ENCODE assay signal across 37 cellular contexts in the genomic region with DNA sequence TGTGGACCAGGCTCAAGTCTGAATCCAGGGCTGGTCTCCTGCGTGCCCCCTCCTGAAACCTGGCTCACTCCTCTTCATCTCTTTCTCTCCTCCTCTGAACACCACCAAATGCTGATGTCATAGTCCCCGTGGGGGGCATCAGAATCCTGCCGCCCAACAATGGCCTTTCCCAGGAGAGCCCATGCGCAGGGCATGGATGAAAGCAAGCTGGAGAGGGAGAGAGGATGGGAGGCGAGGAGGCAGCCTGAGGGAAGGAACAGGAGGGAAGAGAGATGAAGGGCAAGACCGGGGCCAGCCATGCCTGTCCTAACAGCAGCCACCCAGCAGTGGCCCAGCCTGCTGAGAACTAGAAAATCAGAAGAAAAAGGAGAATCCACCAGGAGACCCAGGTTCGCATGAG. TPM values are rescaled to one million over a fixed set of nuclear protein-coding genes. Genes with fewer than 3 reads are reported as not detected.
"Had no signal": no experiment of that assay in that cellular context is flagged by ENCODE, and none has a peak within 500 bp of the region (broad histone marks: within the 10 kb centered on the region; RNA-seq: fewer than 3 reads in every experiment).

No MANE protein-coding gene starts in this region.

- H3K27ac ChIP-seq: adrenal gland, body of pancreas, colonic mucosa, epithelial cell of prostate, esophagus squamous epithelium, gastroesophageal sphincter, heart right ventricle had no signal

- H3K4me3 Mint-ChIP-seq: activated CD4-positive, alpha-beta memory T cell treated with anti-CD3 and anti-CD28 coated beads for 36 hours; activated CD4-positive, alpha-beta T cell treated with anti-CD3 and anti-CD28 coated beads for 36 hours; activated CD4-positive, alpha-beta T cell treated with anti-CD3 and anti-CD28 coated beads, Interleukin-2, amount 10 ng/mL, durations not matched to agents 24 days and 14 days; activated CD8-positive, alpha-beta memory T cell treated with anti-CD3 and anti-CD28 coated beads, Interleukin-2, amount 10 ng/mL, durations not matched to agents 7 days and 5 days; activated CD8-positive, alpha-beta T cell treated with anti-CD3 and anti-CD28 coated beads, Interleukin-2, amount 10 ng/mL, durations not matched to agents 7 days and 5 days; activated naive CD4-positive, alpha-beta T cell treated with anti-CD3 and anti-CD28 coated beads for 36 hours; activated naive CD4-positive, alpha-beta T cell treated with anti-CD3 and anti-CD28 coated beads, Interleukin-2, amount 50 U/mL, for 24 hours; activated naive CD8-positive, alpha-beta T cell treated with anti-CD3 and anti-CD28 coated beads for 36 hours; activated naive CD8-positive, alpha-beta T cell treated with anti-CD3 and anti-CD28 coated beads, Interleukin-2, amount 50 U/mL, for 24 hours; activated T-helper 1 cell treated with anti-CD3 and anti-CD28 coated beads, Interleukin-12 subunit alpha, Interleukin-12 subunit beta, Interleukin-2, Interleukin-4 antibody, amounts not matched to agents 30 ng/mL and 10 ng/mL and 1 ng/mL, durations not matched to agents 14 hours and 24 hours and 36 hours had no signal

- H3K36me3 Mint-ChIP-seq: activated CD4-positive, alpha-beta memory T cell treated with anti-CD3 and anti-CD28 coated beads for 36 hours; activated CD8-positive, alpha-beta memory T cell treated with anti-CD3 and anti-CD28 coated beads, Interleukin-2, amount 10 ng/mL, durations not matched to agents 7 days and 5 days; activated naive CD4-positive, alpha-beta T cell treated with anti-CD3 and anti-CD28 coated beads, Interleukin-2, amount 50 U/mL, for 24 hours; activated naive CD8-positive, alpha-beta T cell treated with anti-CD3 and anti-CD28 coated beads for 36 hours had no signal

- DNase-seq: activated CD4-positive, alpha-beta memory T cell treated with anti-CD3 and anti-CD28 coated beads for 36 hours; activated CD4-positive, alpha-beta T cell treated with anti-CD3 and anti-CD28 coated beads for 36 hours; activated CD4-positive, alpha-beta T cell treated with anti-CD3 and anti-CD28 coated beads, Interleukin-2, amount 10 ng/mL, durations not matched to agents 24 days and 14 days; activated CD4-positive, CD25-positive, alpha-beta regulatory T cell; activated CD4-positive, CD25-positive, alpha-beta regulatory T cell treated with anti-CD3 and anti-CD28 coated beads, Interleukin-2, amount 50 U/mL, for 72 hours; activated CD8-positive, alpha-beta memory T cell treated with anti-CD3 and anti-CD28 coated beads, Interleukin-2, amount 10 ng/mL, durations not matched to agents 7 days and 5 days; activated CD8-positive, alpha-beta memory T cell treated with anti-CD3 and anti-CD28 coated beads, Interleukin-2, amount 50 U/mL, for 4 hours; activated CD8-positive, alpha-beta T cell treated with anti-CD3 and anti-CD28 coated beads, Interleukin-2, amount 10 ng/mL, durations not matched to agents 7 days and 5 days; activated effector memory CD4-positive, alpha-beta T cell treated with anti-CD3 and anti-CD28 coated beads, Interleukin-2, amount 50 U/mL, for 16 hours; activated naive CD4-positive, alpha-beta T cell treated with anti-CD3 and anti-CD28 coated beads for 36 hours; activated naive CD8-positive, alpha-beta T cell treated with anti-CD3 and anti-CD28 coated beads for 36 hours; activated naive CD8-positive, alpha-beta T cell treated with anti-CD3 and anti-CD28 coated beads, Interleukin-2, amount 50 U/mL, for 24 hours; activated T-cell treated with anti-CD3 and anti-CD28 coated beads, Interleukin-2, amount 50 U/mL, for 1 hour; activated T-cell treated with anti-CD3 and anti-CD28 coated beads, Interleukin-2, amount 50 U/mL, for 48 hours; amygdala; aorta; body of pancreas; central memory CD4-positive, alpha-beta T cell; cerebellar nuclear complex; colonic mucosa; effector CD8-positive, alpha-beta T cell; esophagus squamous epithelium; foreskin melanocyte; heart right ventricle; T-helper 2 cell had no signal

- H3K9me3 Mint-ChIP-seq: activated CD4-positive, alpha-beta memory T cell treated with anti-CD3 and anti-CD28 coated beads for 36 hours; activated CD4-positive, alpha-beta T cell treated with anti-CD3 and anti-CD28 coated beads, Interleukin-2, amount 10 ng/mL, durations not matched to agents 24 days and 14 days; activated naive CD4-positive, alpha-beta T cell treated with anti-CD3 and anti-CD28 coated beads for 36 hours; activated naive CD4-positive, alpha-beta T cell treated with anti-CD3 and anti-CD28 coated beads, Interleukin-2, amount 50 U/mL, for 24 hours; activated naive CD8-positive, alpha-beta T cell treated with anti-CD3 and anti-CD28 coated beads for 36 hours; activated naive CD8-positive, alpha-beta T cell treated with anti-CD3 and anti-CD28 coated beads, Interleukin-2, amount 50 U/mL, for 24 hours; activated T-helper 1 cell treated with anti-CD3 and anti-CD28 coated beads, Interleukin-12 subunit alpha, Interleukin-12 subunit beta, Interleukin-2, Interleukin-4 antibody, amounts not matched to agents 30 ng/mL and 10 ng/mL and 1 ng/mL, durations not matched to agents 14 hours and 24 hours and 36 hours; activated T-helper 2 cell treated with anti-CD3 and anti-CD28 coated beads, Interferon-gamma antibody, Interleukin-2, Interleukin-4, amounts not matched to agents 10 μg/mL and 5 μg/mL and 100 μg/mL, durations not matched to agents 14 hours and 24 hours and 36 hours had no signal

- H3K27me3 Mint-ChIP-seq: activated naive CD4-positive, alpha-beta T cell treated with anti-CD3 and anti-CD28 coated beads, Interleukin-2, amount 50 U/mL, for 24 hours had no signal

- H3K27ac Mint-ChIP-seq: activated CD4-positive, alpha-beta memory T cell treated with anti-CD3 and anti-CD28 coated beads for 36 hours; activated CD4-positive, alpha-beta T cell treated with anti-CD3 and anti-CD28 coated beads for 36 hours; activated CD4-positive, alpha-beta T cell treated with anti-CD3 and anti-CD28 coated beads, Interleukin-2, amount 10 ng/mL, durations not matched to agents 24 days and 14 days; activated CD8-positive, alpha-beta memory T cell treated with anti-CD3 and anti-CD28 coated beads, Interleukin-2, amount 10 ng/mL, durations not matched to agents 7 days and 5 days; activated CD8-positive, alpha-beta T cell treated with anti-CD3 and anti-CD28 coated beads, Interleukin-2, amount 10 ng/mL, durations not matched to agents 7 days and 5 days; activated naive CD4-positive, alpha-beta T cell treated with anti-CD3 and anti-CD28 coated beads for 36 hours; activated naive CD4-positive, alpha-beta T cell treated with anti-CD3 and anti-CD28 coated beads, Interleukin-2, amount 50 U/mL, for 24 hours; activated naive CD8-positive, alpha-beta T cell treated with anti-CD3 and anti-CD28 coated beads for 36 hours; activated naive CD8-positive, alpha-beta T cell treated with anti-CD3 and anti-CD28 coated beads, Interleukin-2, amount 50 U/mL, for 24 hours; activated T-helper 1 cell treated with anti-CD3 and anti-CD28 coated beads, Interleukin-12 subunit alpha, Interleukin-12 subunit beta, Interleukin-2, Interleukin-4 antibody, amounts not matched to agents 30 ng/mL and 10 ng/mL and 1 ng/mL, durations not matched to agents 14 hours and 24 hours and 36 hours; activated T-helper 2 cell treated with anti-CD3 and anti-CD28 coated beads, Interferon-gamma antibody, Interleukin-2, Interleukin-4, amounts not matched to agents 10 μg/mL and 5 μg/mL and 100 μg/mL, durations not matched to agents 14 hours and 24 hours and 36 hours had no signal

- H3K36me3 ChIP-seq: adrenal gland, colonic mucosa, esophagus squamous epithelium, gastroesophageal sphincter, heart right ventricle had no signal

- H3K4me3 ChIP-seq: adrenal gland, body of pancreas, colonic mucosa, esophagus squamous epithelium, gastroesophageal sphincter, heart right ventricle had no signal

- H3K4me1 ChIP-seq: colonic mucosa, gastroesophageal sphincter had no signal

- ATAC-seq: activated CD4-positive, alpha-beta T cell treated with anti-CD3 and anti-CD28 coated beads for 36 hours; activated CD8-positive, alpha-beta memory T cell treated with anti-CD3 and anti-CD28 coated beads, Interleukin-2, amount 10 ng/mL, durations not matched to agents 7 days and 5 days; activated CD8-positive, alpha-beta T cell treated with anti-CD3 and anti-CD28 coated beads, Interleukin-2, amount 10 ng/mL, durations not matched to agents 7 days and 5 days; activated naive CD8-positive, alpha-beta T cell treated with anti-CD3 and anti-CD28 coated beads, Interleukin-2, amount 50 U/mL, for 24 hours; body of pancreas; gastroesophageal sphincter; heart right ventricle had no signal

- H3K9me3 ChIP-seq: adrenal gland, body of pancreas, colonic mucosa, esophagus squamous epithelium, gastroesophageal sphincter, heart right ventricle had no signal

- H3K27me3 ChIP-seq: adrenal gland, body of pancreas, colonic mucosa, gastroesophageal sphincter had no signal

RNA-seq across cellular contexts. Expression of gene NTSR2, which starts 54.2 kb away (rescaled TPM):
- total RNA-seq: activated CD4-positive, alpha-beta memory T cell treated with anti-CD3 and anti-CD28 coated beads for 36 hours; activated CD4-positive, alpha-beta T cell treated with anti-CD3 and anti-CD28 coated beads for 36 hours; activated CD4-positive, alpha-beta T cell treated with anti-CD3 and anti-CD28 coated beads, Interleukin-2, amount 10 ng/mL, durations not matched to agents 24 days and 14 days; activated CD8-positive, alpha-beta memory T cell treated with anti-CD3 and anti-CD28 coated beads for 36 hours; activated CD8-positive, alpha-beta memory T cell treated with anti-CD3 and anti-CD28 coated beads, Interleukin-2, amount 10 ng/mL, durations not matched to agents 7 days and 5 days; activated CD8-positive, alpha-beta T cell treated with anti-CD3 and anti-CD28 coated beads, Interleukin-2, amount 10 ng/mL, durations not matched to agents 7 days and 5 days; activated naive CD4-positive, alpha-beta T cell treated with anti-CD3 and anti-CD28 coated beads for 36 hours; activated naive CD8-positive, alpha-beta T cell treated with anti-CD3 and anti-CD28 coated beads for 36 hours; activated T-helper 1 cell treated with anti-CD3 and anti-CD28 coated beads, Interleukin-12 subunit alpha, Interleukin-12 subunit beta, Interleukin-2, Interleukin-4 antibody, amounts not matched to agents 30 ng/mL and 10 ng/mL and 1 ng/mL, durations not matched to agents 14 hours and 24 hours and 36 hours; activated T-helper 2 cell treated with anti-CD3 and anti-CD28 coated beads, Interferon-gamma antibody, Interleukin-2, Interleukin-4, amounts not matched to agents 10 μg/mL and 5 μg/mL and 100 μg/mL, durations not matched to agents 14 hours and 24 hours and 36 hours; aorta; body of pancreas; colonic mucosa; dermis microvascular lymphatic vessel endothelial cell; endothelial cell of umbilical vein; esophagus squamous epithelium; fibroblast of lung; fibroblast of villous mesenchyme; gastroesophageal sphincter; glomerular endothelial cell had no signal
